ENCODE assay signal across 20 cellular contexts in genomic region chr1:54245501-54245900, GRCh38. TPM values are rescaled to one million over a fixed set of nuclear protein-coding genes. Genes with fewer than 3 reads are reported as not detected.
DNase-seq lines count a peak whose midpoint lies in the region; ATAC-seq and TF ChIP-seq lines count a peak whose summit lies in the region.
"Had no signal": no experiment of that assay in that cellular context is flagged by ENCODE, and none has a peak within 500 bp of the region (broad histone marks: within the 10 kb centered on the region; RNA-seq: fewer than 3 reads in every experiment).

No MANE protein-coding gene starts in this region.

- no peak overlapping the region for H3K9ac ChIP-seq in SK-N-SH
- H3K9ac ChIP-seq: KMS-11 had no signal

- no peak overlapping the region for H3K4me3 Mint-ChIP-seq in osteocyte (ENCODE audit: unreplicated experiment)
- H3K4me3 Mint-ChIP-seq: stimulated activated naive CD8-positive, alpha-beta T cell treated with anti-CD3 and anti-CD28 coated beads, Interleukin-15, Interleukin-2, amounts not matched to agents 100 ng/mL and 50 ng/mL, for 24 hours; type B pancreatic cell had no signal

- H3K9me3 Mint-ChIP-seq in osteocyte (ENCODE audit: unreplicated experiment) = no peaks in the 10 kb centered on the region
- H3K9me3 Mint-ChIP-seq: stimulated activated naive CD8-positive, alpha-beta T cell treated with anti-CD3 and anti-CD28 coated beads, Interleukin-15, Interleukin-2, amounts not matched to agents 100 ng/mL and 50 ng/mL, for 24 hours; type B pancreatic cell had no signal

- no peak for TF ChIP-seq POLR2A in gastroesophageal sphincter (IDR thresholded peaks at IDR 0.05)

- CTCF ChIA-PET in SK-N-SH (lab: Yijun Ruan, JAX) = interaction anchor here (1.8 kb wide), 1 partner anchor 53 kb away, joined by 5 read pairs; no protein-coding TSS in a partner anchor

- TF ChIP-seq EP300 in SK-N-SH (IDR thresholded peaks at IDR 0.05; ENCODE audit: borderline replicate concordance in 1 of 2, low read depth in 1 of 2, low read length in 1 of 2) (no peak), gastroesophageal sphincter (IDR thresholded peaks at IDR 0.05) (no peak)

- H3K27me3 Mint-ChIP-seq in osteocyte (ENCODE audit: unreplicated experiment) = no peaks in the 10 kb centered on the region
- H3K27me3 Mint-ChIP-seq: stimulated activated naive CD8-positive, alpha-beta T cell treated with anti-CD3 and anti-CD28 coated beads, Interleukin-15, Interleukin-2, amounts not matched to agents 100 ng/mL and 50 ng/mL, for 24 hours; type B pancreatic cell had no signal

- H3K4me1 ChIP-seq in heart right ventricle (peaks cover 0 to 32% (median 10%) of the 10 kb centered on the region in 9 donors), right atrium auricular region (peaks cover 0 to 4% of the 10 kb centered on the region in 2 donors), SK-N-SH (ENCODE audit: control insufficient read depth in 1 of 2, insufficient read depth in 2 of 2, low read depth in 1 of 2, low read length in 1 of 2) (peaks cover 6 to 36% of the 10 kb centered on the region in 2 experiments; a peak in 1 of 4 replicates), gastroesophageal sphincter (peaks cover 0 to 39% (median 4%) of the 10 kb centered on the region in 3 donors)
- H3K4me1 ChIP-seq: body of pancreas, left lung had no signal

- H3K4me1 Mint-ChIP-seq in osteocyte (ENCODE audit: unreplicated experiment) = peaks cover 17% of the 10 kb centered on the region

- intact Hi-C loops in heart right ventricle (cut with DNase I) = no loop called here

- H3K27ac Mint-ChIP-seq in osteocyte (ENCODE audit: unreplicated experiment) = no peak overlapping the region
- H3K27ac Mint-ChIP-seq: stimulated activated naive CD8-positive, alpha-beta T cell treated with anti-CD3 and anti-CD28 coated beads, Interleukin-15, Interleukin-2, amounts not matched to agents 100 ng/mL and 50 ng/mL, for 24 hours had no signal

- H4K20me1 ChIP-seq in SK-N-SH (ENCODE audit: insufficient read depth) = no peaks in the 10 kb centered on the region

- no peaks in the 10 kb centered on the region for H3K9me2 ChIP-seq in SK-N-SH

- H3K36me3 ChIP-seq in heart right ventricle (peaks cover 0 to 72% (median 0%) of the 10 kb centered on the region in 9 donors), right atrium auricular region (peaks cover 13% of the 10 kb centered on the region), SK-N-SH (replicated peaks in 1 of 2; ENCODE audit: control insufficient read depth in 1 of 2, insufficient read depth in 2 of 2, low read length in 1 of 2) (peaks cover 0 to 22% of the 10 kb centered on the region in 2 experiments), gastroesophageal sphincter (peaks cover 0 to 88% of the 10 kb centered on the region in 2 donors)

- peaks cover 17% of the 10 kb centered on the region for H3K36me3 Mint-ChIP-seq in osteocyte (ENCODE audit: unreplicated experiment)

- no peak for TF ChIP-seq RAD21 in SK-N-SH (IDR thresholded peaks at IDR 0.05; ENCODE audit: low read length)

- POLR2A ChIA-PET in SK-N-SH (lab: Yijun Ruan, JAX) = interaction anchor here (1.0 to 1.2 kb wide), 2 partner anchors 10 to 17 kb away, joined by 3 to 4 read pairs; no protein-coding TSS in a partner anchor

- 63% methylated on average over 4 of the region's 4 CpGs for WGBS in heart right ventricle, 2 donors
- WGBS in SK-N-SH (ENCODE audit: low lambda C conversion rate) = 40% methylated on average over 1 of the region's 4 CpGs
- 69% methylated on average over 2 of the region's 4 CpGs; no CpG with 5 or more reads in 1 of the 2 donors for WGBS in gastroesophageal sphincter (ENCODE audit: low coverage in 1 of 2), 2 donors

- ATAC-seq in heart right ventricle = peak in 5 of 8 donors; percentile 26 to 50 (median 31)
- ATAC-seq in gastroesophageal sphincter = peak; percentile 28
- no peak for ATAC-seq in GM18498 (IDR thresholded peaks at IDR 0.05; ENCODE audit: unreplicated experiment)
- ATAC-seq: body of pancreas had no signal

- H3K79me2 ChIP-seq in SK-N-SH (ENCODE audit: insufficient read depth) = no peaks in the 10 kb centered on the region

- no peaks in the 10 kb centered on the region for H3F3A ChIP-seq in SK-N-SH (replicated peaks; ENCODE audit: insufficient read depth)

- no peak overlapping the region for H3K27ac ChIP-seq in heart right ventricle
- no peak overlapping the region for H3K27ac ChIP-seq in right atrium auricular region
- H3K27ac ChIP-seq in SK-N-SH (ENCODE audit: low read depth in 2 of 2, low read length in 1 of 2) = peak overlapping the region in 1 of 2 experiments; percentile 87; a peak in 2 of 4 replicates
- no peak overlapping the region for H3K27ac ChIP-seq in gastroesophageal sphincter
- H3K27ac ChIP-seq: body of pancreas, KMS-11, left lung had no signal

- TF ChIP-seq CTCF in heart right ventricle (IDR thresholded peaks at IDR 0.05) (no peak), right atrium auricular region (IDR thresholded peaks at IDR 0.05) (no peak), SK-N-SH (IDR thresholded peaks at IDR 0.05) (no peak), gastroesophageal sphincter (IDR thresholded peaks at IDR 0.05) (no peak), osteocyte (IDR thresholded peaks at IDR 0.05) (no peak)

- no peaks in the 10 kb centered on the region for H3K9me3 ChIP-seq in heart right ventricle
- H3K9me3 ChIP-seq in right atrium auricular region = no peaks in the 10 kb centered on the region
- no peaks in the 10 kb centered on the region for H3K9me3 ChIP-seq in SK-N-SH
- no peaks in the 10 kb centered on the region for H3K9me3 ChIP-seq in gastroesophageal sphincter
- H3K9me3 ChIP-seq: body of pancreas, left lung had no signal

- H3K4me3 ChIP-seq in heart right ventricle (no peak overlapping the region), right atrium auricular region (no peak overlapping the region), SK-N-SH (ENCODE audit: low read depth in 2 of 2, low read length in 1 of 2) (no peak overlapping the region), gastroesophageal sphincter (no peak overlapping the region)
- H3K4me3 ChIP-seq: body of pancreas, left lung had no signal

- H3K4me2 ChIP-seq in SK-N-SH = no peak overlapping the region
- H3K4me2 ChIP-seq: KMS-11 had no signal

- no peaks in the 10 kb centered on the region for H3K27me3 ChIP-seq in heart right ventricle
- no peaks in the 10 kb centered on the region for H3K27me3 ChIP-seq in right atrium auricular region
- no peaks in the 10 kb centered on the region for H3K27me3 ChIP-seq in SK-N-SH (ENCODE audit: insufficient read depth)
- no peaks in the 10 kb centered on the region for H3K27me3 ChIP-seq in gastroesophageal sphincter
- H3K27me3 ChIP-seq: body of pancreas, left lung had no signal

- H2AFZ ChIP-seq in SK-N-SH (ENCODE audit: low read depth) = no peak overlapping the region

- no peak for DNase-seq in heart right ventricle
- no peak for DNase-seq in right atrium auricular region (ENCODE audit: low spot score)
- peak; percentile 60 for DNase-seq in SK-N-SH
- no peak for DNase-seq in NCI-H345 treated with DMSO at 0.1 percent for 48 hours (lab: John Stamatoyannopoulos, UW; ENCODE audit: unreplicated experiment)
- DNase-seq in osteocyte (ENCODE audit: extremely low spot score, unreplicated experiment) = no peak
- DNase-seq in iPS-NIHi7 (ENCODE audit: extremely low spot score) = no peak
- DNase-seq: activated CD4-positive, alpha-beta T cell treated with anti-CD3 and anti-CD28 coated beads for 48 hours; activated gamma-delta T cell treated with Interleukin-2 at 50 U/mL for 16 hours; body of pancreas; cortex of kidney; DND-41; HCEC 1CT; NCI-H1105 treated with DMSO at 0.1 percent for 48 hours; NCI-H2171 treated with DMSO at 0.1 percent for 48 hours had no signal

TF ChIP-seq in SK-N-SH, 30 proteins besides CTCF, POLR2A, EP300 and RAD21:
- no peak for TF ChIP-seq EZH2phosphoT487 (IDR thresholded peaks at IDR 0.05; ENCODE audit: borderline replicate concordance, low read depth)
- TF ChIP-seq FOXJ3 (CRISPR knock-in tag; IDR thresholded peaks at IDR 0.05) = no peak
- TF ChIP-seq MAX (IDR thresholded peaks at IDR 0.05; ENCODE audit: low read depth) = no peak
- TF ChIP-seq FOSL2 (IDR thresholded peaks at IDR 0.05; ENCODE audit: borderline replicate concordance, low read depth) = no peak
- no peak for TF ChIP-seq SMC3 (IDR thresholded peaks at IDR 0.05; ENCODE audit: low read depth, low read length)
- no peak for TF ChIP-seq RFX5 (IDR thresholded peaks at IDR 0.05; ENCODE audit: low read length)
- TF ChIP-seq GATA2 (CRISPR knock-in tag; IDR thresholded peaks at IDR 0.05) = no peak
- no peak for TF ChIP-seq TEAD4 (IDR thresholded peaks at IDR 0.05; ENCODE audit: borderline replicate concordance, insufficient read depth)
- no peak for TF ChIP-seq PBX3 (IDR thresholded peaks at IDR 0.05)

RNA-seq across cellular contexts. Expression of gene MRPL37, which starts 45.5 kb away (rescaled TPM):
- total RNA-seq in heart right ventricle = 10 to 100 TPM; 82.2 to 97.4 (median 90.2) TPM
- polyA plus RNA-seq in heart right ventricle = 10 to 100 TPM; 33.0 to 75.2 TPM
- 10 to 100 TPM; 63.1 to 75.9 TPM for total RNA-seq in right atrium auricular region
- polyA plus RNA-seq in SK-N-SH (2012; rRNA removed) = 10.1 and 11.3 TPM in 2 replicates
- polyA plus RNA-seq in SK-N-SH (2012; cell fraction: cytosol; rRNA removed) = 13.6 and 14.2 TPM in 2 replicates
- polyA plus RNA-seq in SK-N-SH (2012; cell fraction: nucleus; rRNA removed) = 8.8 and 11.7 TPM in 2 replicates
- 10 to 100 TPM; 37.3 to 64.5 (median 52.0) TPM for total RNA-seq in gastroesophageal sphincter
- total RNA-seq in osteocyte = 73.7 and 78.2 TPM in 2 replicates

RNA-seq across cellular contexts. Expression of gene CYB5RL, which starts 45.7 kb away (rescaled TPM):
- 1 to 10 TPM; 3.2 to 8.3 (median 5.8) TPM for total RNA-seq in heart right ventricle
- polyA plus RNA-seq in heart right ventricle = 1 to 10 TPM in 1 of 2 donors, under 1 TPM in 1; 0.99 to 2.5 TPM
- total RNA-seq in right atrium auricular region = 1 to 10 TPM; 2.0 to 3.5 TPM
- polyA plus RNA-seq in SK-N-SH (2012; rRNA removed) = 3.3 and 4.7 TPM in 2 replicates
- polyA plus RNA-seq in SK-N-SH (2012; cell fraction: cytosol; rRNA removed) = 2.2 and 3.0 TPM in 2 replicates
- 5.9 and 7.0 TPM in 2 replicates for polyA plus RNA-seq in SK-N-SH (2012; cell fraction: nucleus; rRNA removed)
- total RNA-seq in gastroesophageal sphincter = 1 to 10 TPM; 2.2 to 4.1 (median 3.0) TPM
- 10.7 and 12.4 TPM in 2 replicates for total RNA-seq in osteocyte
